ENCODE assay signal across 8 cellular contexts in genomic region chr5:150640311-150641005, GRCh38. TPM values are rescaled to one million over a fixed set of nuclear protein-coding genes. Genes with fewer than 3 reads are reported as not detected.
DNase-seq lines count a peak whose midpoint lies in the region; ATAC-seq and TF ChIP-seq lines count a peak whose summit lies in the region.

Gene SYNPO (plus strand): TSS chr5:150640660. CDS start chr5:150648276, 7,616 bp downstream.

- no peaks in the 10 kb centered on the region for H3K36me3 Mint-ChIP-seq in osteocyte (ENCODE audit: unreplicated experiment)

- H3K36me3 ChIP-seq in RWPE2 (ENCODE audit: low read depth) = no peaks in the 10 kb centered on the region

- TF ChIP-seq CTCF in RWPE2 (IDR thresholded peaks at IDR 0.05; ENCODE audit: poor library complexity, severe bottlenecking) (peak; percentile 49), fibroblast of the aortic adventitia (IDR thresholded peaks at IDR 0.05; ENCODE audit: insufficient read depth, low read length) (no peak), osteocyte (IDR thresholded peaks at IDR 0.05) (no peak)

- DNase-seq in DMS 273 (lab: John Stamatoyannopoulos, UW; ENCODE audit: unreplicated experiment) (peak; percentile 72), RWPE2 (ENCODE audit: low spot score) (peak; percentile 92), fibroblast of the aortic adventitia (ENCODE audit: low read depth) (peak; percentile 99), osteocyte (ENCODE audit: extremely low spot score, unreplicated experiment) (no peak), NCI-H1436 treated with DMSO at 0.1 percent for 48 hours (lab: John Stamatoyannopoulos, UW) (no peak)
- DNase-seq in activated CD4-positive, alpha-beta T cell treated with anti-CD3 and anti-CD28 coated beads, Interleukin-2, amount 50 U/mL, for 1 hour = no peak

- no peaks in the 10 kb centered on the region for H3K9me3 ChIP-seq in RWPE2 (ENCODE audit: severe bottlenecking)

- peak within 1 kb of the TSS; percentile 93 for H3K27ac ChIP-seq in RWPE2 (ENCODE audit: poor library complexity, severe bottlenecking)

- ATAC-seq in RWPE2 (ENCODE audit: low read depth) (peak; percentile 53), GM18505 (IDR thresholded peaks at IDR 0.05; ENCODE audit: unreplicated experiment) (no peak), GM18858 (IDR thresholded peaks at IDR 0.05; ENCODE audit: unreplicated experiment) (no peak)

- H3K27ac Mint-ChIP-seq in osteocyte (ENCODE audit: unreplicated experiment) = peak within 1 kb of the TSS; percentile 90

- peak within 1 kb of the TSS; percentile 26 for H3K4me3 Mint-ChIP-seq in osteocyte (ENCODE audit: unreplicated experiment)

- peaks cover 95% of the 10 kb centered on the region for H3K4me1 Mint-ChIP-seq in osteocyte (ENCODE audit: unreplicated experiment)

- no peaks in the 10 kb centered on the region for H3K9me3 Mint-ChIP-seq in osteocyte (ENCODE audit: unreplicated experiment)

- peaks cover 79% of the 10 kb centered on the region for H3K4me1 ChIP-seq in RWPE2 (ENCODE audit: insufficient read depth, poor library complexity, severe bottlenecking)

- no peaks in the 10 kb centered on the region for H3K27me3 ChIP-seq in RWPE2 (ENCODE audit: insufficient read depth, poor library complexity, severe bottlenecking)

- H3K27me3 Mint-ChIP-seq in osteocyte (ENCODE audit: unreplicated experiment) = no peaks in the 10 kb centered on the region

- H3K4me3 ChIP-seq in RWPE2 (ENCODE audit: severe bottlenecking) (peak within 1 kb of the TSS; percentile 19), fibroblast of the aortic adventitia (ENCODE audit: low read depth, low read length) (peak within 1 kb of the TSS; percentile 50)

- no peak for TF ChIP-seq POLR2A in GM18505 (IDR thresholded peaks at IDR 0.05; ENCODE audit: borderline replicate concordance, extremely low read depth, insufficient read depth, insufficient read length)

RNA-seq across cellular contexts. Expression of gene SYNPO, which starts in this region (rescaled TPM):
- total RNA-seq in fibroblast of the aortic adventitia (ENCODE audit: low replicate concordance) (3.9 and 4.6 TPM in 2 replicates), osteocyte (17.8 and 18.4 TPM in 2 replicates)

Comparison
In these comparisons a context has a peak if more than half of its experiments do, and no peak if none do; other contexts are left out.
1. DNase-seq: peak in DMS 273 (single experiment), RWPE2 (single experiment) and fibroblast of the aortic adventitia (single experiment); none in osteocyte (single experiment), activated CD4-positive, alpha-beta T cell treated with anti-CD3 and anti-CD28 coated beads, Interleukin-2, amount 50 U/mL, for 1 hour (single experiment) and NCI-H1436 treated with DMSO at 0.1 percent for 48 hours (single experiment).